In genomic region chr2:182048088-182048487, GRCh38 we compare ENCODE assay signal across 24 cellular contexts.
DNase-seq lines count a peak whose midpoint lies in the region; ATAC-seq and TF ChIP-seq lines count a peak whose summit lies in the region.
"Had no signal": no experiment of that assay in that cellular context is flagged by ENCODE, and none has a peak within 500 bp of the region (broad histone marks: within the 10 kb centered on the region; RNA-seq: fewer than 3 reads in every experiment).

No MANE protein-coding gene starts in this region.

- no peaks in the 10 kb centered on the region for H3K9me3 ChIP-seq in breast epithelium
- H3K9me3 ChIP-seq: BLaER1 had no signal

- H3K4me1 Mint-ChIP-seq in osteocyte (ENCODE audit: unreplicated experiment) = peaks cover 17% of the 10 kb centered on the region
- H3K4me1 Mint-ChIP-seq: activated B cell treated with CpG ODN at 0.5 μM for 24 hours; activated naive CD8-positive, alpha-beta T cell treated with anti-CD3 and anti-CD28 coated beads, Interleukin-2, amount 10 ng/mL, durations not matched to agents 7 days and 5 days; stimulated activated memory B cell treated with anti-CD40 and anti-IgM and Interleukin-4, amounts not matched to agents 10 μg/mL and 1 μg/mL and 100 μg/mL, for 72 hours had no signal

- H3K4me1 ChIP-seq in breast epithelium = no peaks in the 10 kb centered on the region
- H3K4me1 ChIP-seq: BLaER1 had no signal

- H3K27me3 ChIP-seq in breast epithelium = no peaks in the 10 kb centered on the region
- H3K27me3 ChIP-seq: BLaER1 had no signal

- no peaks in the 10 kb centered on the region for H3K9me3 Mint-ChIP-seq in osteocyte (ENCODE audit: unreplicated experiment)
- H3K9me3 Mint-ChIP-seq: activated B cell treated with CpG ODN at 0.5 μM for 24 hours; activated naive CD8-positive, alpha-beta T cell treated with anti-CD3 and anti-CD28 coated beads, Interleukin-2, amount 10 ng/mL, durations not matched to agents 7 days and 5 days; stimulated activated memory B cell treated with anti-CD40 and anti-IgM and Interleukin-4, amounts not matched to agents 10 μg/mL and 1 μg/mL and 100 μg/mL, for 72 hours had no signal

- no peak overlapping the region for H3K4me3 Mint-ChIP-seq in osteocyte (ENCODE audit: unreplicated experiment)
- H3K4me3 Mint-ChIP-seq: activated B cell treated with CpG ODN at 0.5 μM for 24 hours; activated naive CD8-positive, alpha-beta T cell treated with anti-CD3 and anti-CD28 coated beads, Interleukin-2, amount 10 ng/mL, durations not matched to agents 7 days and 5 days; stimulated activated memory B cell treated with anti-CD40 and anti-IgM and Interleukin-4, amounts not matched to agents 10 μg/mL and 1 μg/mL and 100 μg/mL, for 72 hours had no signal

- DNase-seq in osteocyte (ENCODE audit: extremely low spot score, unreplicated experiment) = no peak
- no peak for DNase-seq in breast epithelium (ENCODE audit: low spot score in 2 of 2)
- DNase-seq in effector CD8-positive, alpha-beta T cell (lab: John Stamatoyannopoulos, UW) = no peak
- DNase-seq in epidermal melanocyte (ENCODE audit: insufficient read length, low spot score) = no peak
- DNase-seq: ACHN; activated B cell treated with CpG ODN at 0.5 μM for 24 hours; activated CD4-positive, alpha-beta T cell treated with anti-CD3 and anti-CD28 coated beads, Interleukin-2, amount 50 U/mL, for 4 hours; activated effector memory CD4-positive, alpha-beta T cell treated with anti-CD3 and anti-CD28 coated beads, Interleukin-2, amount 50 U/mL, for 16 hours; activated naive CD8-positive, alpha-beta T cell treated with anti-CD3 and anti-CD28 coated beads, Interleukin-2, amount 10 ng/mL, durations not matched to agents 7 days and 5 days; cerebellar nuclear complex; DMS79; Karpas-422; kidney glomerular epithelial cell; MV-4-11; NCI-H187; right cardiac atrium; stimulated activated CD4-positive, alpha-beta T cell treated with anti-CD3 and anti-CD28 coated beads, Interleukin-4, amount 100 ng/mL, for 1 hour; SW 1271 had no signal

- ATAC-seq in GM18502 (IDR thresholded peaks at IDR 0.05; ENCODE audit: poor library complexity, unreplicated experiment) (peak; percentile 56), GM21526 (IDR thresholded peaks at IDR 0.05; ENCODE audit: low FRiP score, unreplicated experiment) (peak; percentile 93), HG03565 (IDR thresholded peaks at IDR 0.05; ENCODE audit: unreplicated experiment) (peak; percentile 71)
- ATAC-seq: right cardiac atrium; stimulated activated memory B cell treated with anti-CD40 and anti-IgM and Interleukin-4, amounts not matched to agents 10 μg/mL and 1 μg/mL and 100 μg/mL, for 72 hours had no signal

- peak overlapping the region; percentile 17 for H3K27ac Mint-ChIP-seq in osteocyte (ENCODE audit: unreplicated experiment)
- H3K27ac Mint-ChIP-seq: activated B cell treated with CpG ODN at 0.5 μM for 24 hours; activated naive CD8-positive, alpha-beta T cell treated with anti-CD3 and anti-CD28 coated beads, Interleukin-2, amount 10 ng/mL, durations not matched to agents 7 days and 5 days; stimulated activated memory B cell treated with anti-CD40 and anti-IgM and Interleukin-4, amounts not matched to agents 10 μg/mL and 1 μg/mL and 100 μg/mL, for 72 hours had no signal

- H3K36me3 Mint-ChIP-seq in osteocyte (ENCODE audit: unreplicated experiment) = no peaks in the 10 kb centered on the region
- H3K36me3 Mint-ChIP-seq: activated naive CD8-positive, alpha-beta T cell treated with anti-CD3 and anti-CD28 coated beads, Interleukin-2, amount 10 ng/mL, durations not matched to agents 7 days and 5 days; stimulated activated memory B cell treated with anti-CD40 and anti-IgM and Interleukin-4, amounts not matched to agents 10 μg/mL and 1 μg/mL and 100 μg/mL, for 72 hours had no signal

- no peak overlapping the region for H3K4me3 ChIP-seq in breast epithelium
- H3K4me3 ChIP-seq: BLaER1, lung had no signal

- intact Hi-C loops in breast epithelium (cut with DNase I; ENCODE audit: low total_unique reads) = no loop called here

- H3K27ac ChIP-seq in breast epithelium = no peak overlapping the region
- H3K27ac ChIP-seq: BLaER1 had no signal

- H3K36me3 ChIP-seq in breast epithelium = no peaks in the 10 kb centered on the region
- H3K36me3 ChIP-seq: BLaER1 had no signal

- H3K27me3 Mint-ChIP-seq in osteocyte (ENCODE audit: unreplicated experiment) = no peaks in the 10 kb centered on the region
- H3K27me3 Mint-ChIP-seq: activated B cell treated with CpG ODN at 0.5 μM for 24 hours; stimulated activated memory B cell treated with anti-CD40 and anti-IgM and Interleukin-4, amounts not matched to agents 10 μg/mL and 1 μg/mL and 100 μg/mL, for 72 hours had no signal

- no peak for TF ChIP-seq POLR2A in breast epithelium (IDR thresholded peaks at IDR 0.05)

- TF ChIP-seq CTCF in osteocyte (IDR thresholded peaks at IDR 0.05) (no peak), breast epithelium (IDR thresholded peaks at IDR 0.05) (no peak)
